ENCODE assay signal across 26 cellular contexts in genomic region chr16:11755022-11755760, GRCh38. TPM values are rescaled to one million over a fixed set of nuclear protein-coding genes. Genes with fewer than 3 reads are reported as not detected.
A peak's percentile ranks its signal among the peaks of the same experiment; 100 is the strongest.
DNase-seq lines count a peak whose midpoint lies in the region; ATAC-seq and TF ChIP-seq lines count a peak whose summit lies in the region.
"Had no signal": no experiment of that assay in that cellular context is flagged by ENCODE, and none has a peak within 500 bp of the region (broad histone marks: within the 10 kb centered on the region; RNA-seq: fewer than 3 reads in every experiment).

No MANE protein-coding gene starts in this region.

- ATAC-seq in HG03460 (IDR thresholded peaks at IDR 0.05; ENCODE audit: unreplicated experiment) = no peak
- ATAC-seq: activated T-helper 17 cell treated with anti-CD3 and anti-CD28 coated beads, Interleukin-2, amount 50 U/mL, for 72 hours; GM23338; left lung; natural killer cell treated with Interleukin-12 subunit alpha and Interleukin-12 subunit beta and Interleukin-15 and Interleukin-18, amount 100 ng/mL, for 72 hours; sciatic nerve had no signal

- TF ChIP-seq CTCF in Caco-2 (IDR thresholded peaks at IDR 0.05; ENCODE audit: insufficient read depth in 1 of 2, low read depth in 1 of 2, low read length in 1 of 2, severe bottlenecking in 1 of 2, unreplicated experiment in 1 of 2) = no peak
- TF ChIP-seq CTCF in nephron progenitor cell (IDR thresholded peaks at IDR 0.05) = no peak

- peaks cover 9% of the 10 kb centered on the region for H3K4me1 ChIP-seq in Caco-2

- peaks cover 3% of the 10 kb centered on the region for H3K36me3 ChIP-seq in Caco-2 (ENCODE audit: control insufficient read depth, insufficient read depth, low read length)

- H3K4me3 Mint-ChIP-seq in Caco-2 (ENCODE audit: unreplicated experiment) (no peak overlapping the region), nephron progenitor cell (no peak overlapping the region)
- H3K4me3 Mint-ChIP-seq: activated naive CD8-positive, alpha-beta T cell; activated T-helper 17 cell treated with anti-CD3 and anti-CD28 coated beads, Interleukin-2, amount 50 U/mL, for 72 hours; GM23338; natural killer cell treated with Interleukin-12 subunit alpha and Interleukin-12 subunit beta and Interleukin-15 and Interleukin-18, amount 100 ng/mL, for 72 hours had no signal

- in situ Hi-C loops in KBM-7 (cut with MboI; ENCODE audit: low pct_unique_long_range_greater_than_20kb, low sequenced_read_pairs) = no loop called here

- no peaks in the 10 kb centered on the region for H3K27me3 ChIP-seq in Caco-2 (replicated peaks; ENCODE audit: control insufficient read depth, insufficient read depth, low read length)
- H3K27me3 ChIP-seq: left lung had no signal

- DNase-seq in Caco-2 (peak in 1 of 2 experiments; percentile 15), NCI-H69 (lab: John Stamatoyannopoulos, UW) (peak; percentile 24), kidney glomerular epithelial cell (lab: John Stamatoyannopoulos, UW) (peak; percentile 27), nephron progenitor cell (no peak), NCI-H1092 (lab: John Stamatoyannopoulos, UW) (no peak), KBM-7 (no peak)
- DNase-seq: AML-193; aorta; central memory CD4-positive, alpha-beta T cell; DMS79; left lung; NCI-H1048; NCI-H1930; NCI-H226; NCI-H774; posterior cingulate gyrus; stimulated activated CD4-positive, alpha-beta T cell treated with anti-CD3 and anti-CD28 coated beads, Interleukin-15, amount 100 ng/mL, for 24 hours; T-helper 9 cell; trophoblast cell had no signal

- no peaks in the 10 kb centered on the region for H3K27me3 Mint-ChIP-seq in Caco-2 (ENCODE audit: insufficient read depth, unreplicated experiment)
- no peaks in the 10 kb centered on the region for H3K27me3 Mint-ChIP-seq in nephron progenitor cell (ENCODE audit: low read depth, poor library complexity)
- H3K27me3 Mint-ChIP-seq: activated naive CD8-positive, alpha-beta T cell; activated T-helper 17 cell treated with anti-CD3 and anti-CD28 coated beads, Interleukin-2, amount 50 U/mL, for 72 hours; natural killer cell treated with Interleukin-12 subunit alpha and Interleukin-12 subunit beta and Interleukin-15 and Interleukin-18, amount 100 ng/mL, for 72 hours had no signal

- intact Hi-C loops in Caco-2 (cut with micrococcal nuclease; ENCODE audit: unreplicated experiment) = no loop called here

- H3K9me3 Mint-ChIP-seq in Caco-2 (ENCODE audit: unreplicated experiment) (no peaks in the 10 kb centered on the region), nephron progenitor cell (no peaks in the 10 kb centered on the region)
- H3K9me3 Mint-ChIP-seq: activated T-helper 17 cell treated with anti-CD3 and anti-CD28 coated beads, Interleukin-2, amount 50 U/mL, for 72 hours; GM23338; natural killer cell treated with Interleukin-12 subunit alpha and Interleukin-12 subunit beta and Interleukin-15 and Interleukin-18, amount 100 ng/mL, for 72 hours had no signal

- peaks cover 78% of the 10 kb centered on the region for H3K36me3 Mint-ChIP-seq in Caco-2 (ENCODE audit: insufficient read depth, unreplicated experiment)
- peaks cover 65% of the 10 kb centered on the region for H3K36me3 Mint-ChIP-seq in nephron progenitor cell (ENCODE audit: low read depth)

- POLR2A ChIA-PET in Caco-2 (lab: Charles Lee) = no interaction called here

- no peaks in the 10 kb centered on the region for H3K9me3 ChIP-seq in Caco-2
- H3K9me3 ChIP-seq: left lung had no signal

- CTCF ChIA-PET in Caco-2 (lab: Charles Lee) = no interaction called here

- peaks cover 15% of the 10 kb centered on the region for H3K4me1 Mint-ChIP-seq in Caco-2 (ENCODE audit: low read depth, unreplicated experiment)
- H3K4me1 Mint-ChIP-seq in nephron progenitor cell = no peaks in the 10 kb centered on the region
- H3K4me1 Mint-ChIP-seq: GM23338 had no signal

- BruUV-seq in Caco-2 (replicated peaks; lab: Mats Ljungman, UMichigan) = no TSS peak

- H3K27ac Mint-ChIP-seq in Caco-2 (ENCODE audit: unreplicated experiment) (peak overlapping the region; percentile 68), nephron progenitor cell (peak overlapping the region; percentile 12)
- H3K27ac Mint-ChIP-seq: activated naive CD8-positive, alpha-beta T cell; activated T-helper 17 cell treated with anti-CD3 and anti-CD28 coated beads, Interleukin-2, amount 50 U/mL, for 72 hours; GM23338; natural killer cell treated with Interleukin-12 subunit alpha and Interleukin-12 subunit beta and Interleukin-15 and Interleukin-18, amount 100 ng/mL, for 72 hours had no signal

- no peak overlapping the region for H3K4me3 ChIP-seq in Caco-2 (ENCODE audit: low read depth, low read length)
- H3K4me3 ChIP-seq: GM23338, left lung, SK-N-MC had no signal

RNA-seq across cellular contexts. Expression of gene TXNDC11, which starts 12.5 kb away (rescaled TPM):
- total RNA-seq in Caco-2 (2022) = 23.5 and 24.3 TPM in 2 replicates

RNA-seq across cellular contexts. Expression of gene ZC3H7A, which starts 41.9 kb away (rescaled TPM):
- total RNA-seq in Caco-2 (2022) = 42.0 TPM in 2 replicates

Comparison
In these comparisons a context has a peak if more than half of its experiments do, and no peak if none do; other contexts are left out.
1. DNase-seq: peak in NCI-H69 (single experiment) and kidney glomerular epithelial cell (single experiment); none in nephron progenitor cell (single experiment), NCI-H1092 (single experiment) and KBM-7 (single experiment).